ENCODE assay signal across 2 cellular contexts in genomic region chr17:46126840-46127239, GRCh38.
TF ChIP-seq lines count a peak whose summit lies in the region.

No MANE protein-coding gene starts in this region.

TF ChIP-seq in HEK293, 187 proteins besides CTCF, POLR2A, EP300 and RAD21 (continued from another document and continues in another):
- TF ChIP-seq, protein P1, sequence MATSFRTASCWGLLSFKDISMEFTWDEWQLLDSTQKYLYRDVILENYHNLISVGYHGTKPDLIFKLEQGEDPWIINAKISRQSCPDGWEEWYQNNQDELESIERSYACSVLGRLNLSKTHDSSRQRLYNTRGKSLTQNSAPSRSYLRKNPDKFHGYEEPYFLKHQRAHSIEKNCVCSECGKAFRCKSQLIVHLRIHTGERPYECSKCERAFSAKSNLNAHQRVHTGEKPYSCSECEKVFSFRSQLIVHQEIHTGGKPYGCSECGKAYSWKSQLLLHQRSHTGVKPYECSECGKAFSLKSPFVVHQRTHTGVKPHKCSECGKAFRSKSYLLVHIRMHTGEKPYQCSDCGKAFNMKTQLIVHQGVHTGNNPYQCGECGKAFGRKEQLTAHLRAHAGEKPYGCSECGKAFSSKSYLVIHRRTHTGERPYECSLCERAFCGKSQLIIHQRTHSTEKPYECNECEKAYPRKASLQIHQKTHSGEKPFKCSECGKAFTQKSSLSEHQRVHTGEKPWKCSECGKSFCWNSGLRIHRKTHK (tag by site-specific recombination; IDR thresholded peaks at IDR 0.05), result no peak
- no peak for TF ChIP-seq BCL11B (tag by site-specific recombination; IDR thresholded peaks at IDR 0.05; ENCODE audit: low read depth)
- TF ChIP-seq ZNF416 (tag by site-specific recombination; IDR thresholded peaks at IDR 0.05), result no peak
- TF ChIP-seq SCRT1 (tag by site-specific recombination; IDR thresholded peaks at IDR 0.05; ENCODE audit: borderline replicate concordance), result peak; percentile 78
- no peak for TF ChIP-seq ZFP69B (tag by site-specific recombination; IDR thresholded peaks at IDR 0.05)
- TF ChIP-seq ZFP41 (tag by site-specific recombination; IDR thresholded peaks at IDR 0.05; ENCODE audit: borderline replicate concordance), result no peak
- no peak for TF ChIP-seq KLF1 (tag by site-specific recombination; IDR thresholded peaks at IDR 0.05)
- TF ChIP-seq ZNF670 (tag by site-specific recombination; IDR thresholded peaks at IDR 0.05; ENCODE audit: low read depth), result no peak
- TF ChIP-seq ZNF624 (tag by site-specific recombination; IDR thresholded peaks at IDR 0.05), result no peak
- no peak for TF ChIP-seq ZNF610 (tag by site-specific recombination; IDR thresholded peaks at IDR 0.05; ENCODE audit: borderline replicate concordance)
- TF ChIP-seq SETDB1 (IDR thresholded peaks at IDR 0.05; ENCODE audit: insufficient read length, low read length), result no peak
- no peak for TF ChIP-seq MZF1 (tag by site-specific recombination; IDR thresholded peaks at IDR 0.05; ENCODE audit: borderline replicate concordance)
- TF ChIP-seq ZNF600 (tag by site-specific recombination; IDR thresholded peaks at IDR 0.05), result no peak
- no peak for TF ChIP-seq BCL11A (tag by site-specific recombination; IDR thresholded peaks at IDR 0.05; ENCODE audit: low read depth)
- no peak for TF ChIP-seq ZNF175 (tag by site-specific recombination; IDR thresholded peaks at IDR 0.05)
- TF ChIP-seq, protein P2, sequence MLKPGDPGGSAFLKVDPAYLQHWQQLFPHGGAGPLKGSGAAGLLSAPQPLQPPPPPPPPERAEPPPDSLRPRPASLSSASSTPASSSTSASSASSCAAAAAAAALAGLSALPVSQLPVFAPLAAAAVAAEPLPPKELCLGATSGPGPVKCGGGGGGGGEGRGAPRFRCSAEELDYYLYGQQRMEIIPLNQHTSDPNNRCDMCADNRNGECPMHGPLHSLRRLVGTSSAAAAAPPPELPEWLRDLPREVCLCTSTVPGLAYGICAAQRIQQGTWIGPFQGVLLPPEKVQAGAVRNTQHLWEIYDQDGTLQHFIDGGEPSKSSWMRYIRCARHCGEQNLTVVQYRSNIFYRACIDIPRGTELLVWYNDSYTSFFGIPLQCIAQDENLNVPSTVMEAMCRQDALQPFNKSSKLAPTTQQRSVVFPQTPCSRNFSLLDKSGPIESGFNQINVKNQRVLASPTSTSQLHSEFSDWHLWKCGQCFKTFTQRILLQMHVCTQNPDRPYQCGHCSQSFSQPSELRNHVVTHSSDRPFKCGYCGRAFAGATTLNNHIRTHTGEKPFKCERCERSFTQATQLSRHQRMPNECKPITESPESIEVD (tag by site-specific recombination; IDR thresholded peaks at IDR 0.05), result peak; percentile 70; the same call in 1 of the 2 replicates
- TF ChIP-seq ZNF366 (tag by site-specific recombination; conservative IDR thresholded peaks at IDR 0.05), result 0 out of 2 replicates have a peak, but pooled peaks have one; percentile 14
- TF ChIP-seq ZIC2 (tag by site-specific recombination; IDR thresholded peaks at IDR 0.05), result no peak
- TF ChIP-seq FEZF1 (tag by site-specific recombination; IDR thresholded peaks at IDR 0.05), result 0 out of 2 replicates have a peak, but pooled peaks have one; percentile 8
- no peak for TF ChIP-seq ZNF555 (tag by site-specific recombination; conservative IDR thresholded peaks at IDR 0.05)
- TF ChIP-seq ZNF629 (tag by site-specific recombination; IDR thresholded peaks at IDR 0.05), result no peak
- TF ChIP-seq, protein P3, sequence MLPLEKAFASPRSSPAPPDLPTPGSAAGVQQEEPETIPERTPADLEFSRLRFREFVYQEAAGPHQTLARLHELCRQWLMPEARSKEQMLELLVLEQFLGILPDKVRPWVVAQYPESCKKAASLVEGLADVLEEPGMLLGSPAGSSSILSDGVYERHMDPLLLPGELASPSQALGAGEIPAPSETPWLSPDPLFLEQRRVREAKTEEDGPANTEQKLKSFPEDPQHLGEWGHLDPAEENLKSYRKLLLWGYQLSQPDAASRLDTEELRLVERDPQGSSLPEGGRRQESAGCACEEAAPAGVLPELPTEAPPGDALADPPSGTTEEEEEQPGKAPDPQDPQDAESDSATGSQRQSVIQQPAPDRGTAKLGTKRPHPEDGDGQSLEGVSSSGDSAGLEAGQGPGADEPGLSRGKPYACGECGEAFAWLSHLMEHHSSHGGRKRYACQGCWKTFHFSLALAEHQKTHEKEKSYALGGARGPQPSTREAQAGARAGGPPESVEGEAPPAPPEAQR (tag by site-specific recombination; IDR thresholded peaks at IDR 0.05), result no peak
- TF ChIP-seq IKZF3 (tag by site-specific recombination; IDR thresholded peaks at IDR 0.05), result peak; percentile 21; the same call in 1 of the 2 replicates
- peak; percentile 91 for TF ChIP-seq SCRT2 (tag by site-specific recombination; IDR thresholded peaks at IDR 0.05)
- no peak for TF ChIP-seq ZNF561 (tag by site-specific recombination; IDR thresholded peaks at IDR 0.05; ENCODE audit: borderline replicate concordance)
- peak; percentile 68 for TF ChIP-seq PRDM10 (tag by site-specific recombination; IDR thresholded peaks at IDR 0.05)
- no peak for TF ChIP-seq ZNF404 (tag by site-specific recombination; IDR thresholded peaks at IDR 0.05)

TF ChIP-seq in K562, 482 proteins besides CTCF, POLR2A, EP300 and RAD21 (continued from another document):
- peak; percentile 25 for TF ChIP-seq PRDM10 (IDR thresholded peaks at IDR 0.05; ENCODE audit: partially characterized antibody)
- no peak for TF ChIP-seq ZNF282 (CRISPR knock-in tag; IDR thresholded peaks at IDR 0.05)
- TF ChIP-seq, protein P4, sequence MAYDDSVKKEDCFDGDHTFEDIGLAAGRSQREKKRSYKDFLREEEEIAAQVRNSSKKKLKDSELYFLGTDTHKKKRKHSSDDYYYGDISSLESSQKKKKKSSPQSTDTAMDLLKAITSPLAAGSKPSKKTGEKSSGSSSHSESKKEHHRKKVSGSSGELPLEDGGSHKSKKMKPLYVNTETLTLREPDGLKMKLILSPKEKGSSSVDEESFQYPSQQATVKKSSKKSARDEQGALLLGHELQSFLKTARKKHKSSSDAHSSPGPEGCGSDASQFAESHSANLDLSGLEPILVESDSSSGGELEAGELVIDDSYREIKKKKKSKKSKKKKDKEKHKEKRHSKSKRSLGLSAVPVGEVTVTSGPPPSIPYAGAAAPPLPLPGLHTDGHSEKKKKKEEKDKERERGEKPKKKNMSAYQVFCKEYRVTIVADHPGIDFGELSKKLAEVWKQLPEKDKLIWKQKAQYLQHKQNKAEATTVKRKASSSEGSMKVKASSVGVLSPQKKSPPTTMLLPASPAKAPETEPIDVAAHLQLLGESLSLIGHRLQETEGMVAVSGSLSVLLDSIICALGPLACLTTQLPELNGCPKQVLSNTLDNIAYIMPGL (CRISPR knock-in tag; IDR thresholded peaks at IDR 0.05), result no peak
- no peak for TF ChIP-seq TAF15 (IDR thresholded peaks at IDR 0.05; ENCODE audit: low read depth, low read length)
- TF ChIP-seq ZBTB40 (IDR thresholded peaks at IDR 0.05), result no peak
- no peak for TF ChIP-seq ZBTB40 (CRISPR knock-in tag; IDR thresholded peaks at IDR 0.05)
- no peak for TF ChIP-seq FOS (IDR thresholded peaks at IDR 0.05; ENCODE audit: extremely low read depth, insufficient read length)
- TF ChIP-seq ADNP (tag; IDR thresholded peaks at IDR 0.05), result no peak
- TF ChIP-seq, protein P5, sequence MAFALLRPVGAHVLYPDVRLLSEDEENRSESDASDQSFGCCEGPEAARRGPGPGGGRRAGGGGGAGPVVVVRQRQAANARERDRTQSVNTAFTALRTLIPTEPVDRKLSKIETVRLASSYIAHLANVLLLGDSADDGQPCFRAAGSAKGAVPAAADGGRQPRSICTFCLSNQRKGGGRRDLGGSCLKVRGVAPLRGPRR (CRISPR knock-in tag; IDR thresholded peaks at IDR 0.05), result no peak
